Comparison of ENCODE assay signal across 1 cellular context in genomic region chr2:158912122-158912521, GRCh38.
TF ChIP-seq lines count a peak whose summit lies in the region.

No MANE protein-coding gene starts in this region.

TF ChIP-seq in GM23338, 12 proteins besides CTCF, POLR2A, EP300 and RAD21 (continued from another document):
- no peak for TF ChIP-seq ZNF462 (CRISPR knock-in tag; IDR thresholded peaks at IDR 0.05)
- no peak for TF ChIP-seq STAT1 (IDR thresholded peaks at IDR 0.05; ENCODE audit: unreplicated experiment)
- no peak for TF ChIP-seq EZH2phosphoT487 (IDR thresholded peaks at IDR 0.05; ENCODE audit: unreplicated experiment)
